ENCODE assay signal across 24 cellular contexts in genomic region chr19:13699786-13700185, GRCh38.
"Had no signal": no experiment of that assay in that cellular context is flagged by ENCODE, and none has a peak within 500 bp of the region (broad histone marks: within the 10 kb centered on the region; RNA-seq: fewer than 3 reads in every experiment).

No MANE protein-coding gene starts in this region.

- H3K36me3 Mint-ChIP-seq: T-cell had no signal

- H3K36me3 ChIP-seq: brain microvascular endothelial cell, MG63 had no signal

- H3K4me3 Mint-ChIP-seq: activated CD4-positive, alpha-beta memory T cell treated with anti-CD3 and anti-CD28 coated beads for 36 hours; activated CD4-positive, alpha-beta T cell treated with anti-CD3 and anti-CD28 coated beads, Interleukin-2, amount 10 ng/mL, durations not matched to agents 7 days and 5 days; activated naive CD4-positive, alpha-beta T cell treated with anti-CD3 and anti-CD28 coated beads for 36 hours; activated naive CD8-positive, alpha-beta T cell; activated T-cell treated with anti-CD3 and anti-CD28 coated beads, Interleukin-2, amount 50 U/mL, for 4 hours; T-cell had no signal

- H3K4me3 ChIP-seq: MG63 had no signal

- H3K9me3 Mint-ChIP-seq: activated CD4-positive, alpha-beta T cell treated with anti-CD3 and anti-CD28 coated beads, Interleukin-2, amount 10 ng/mL, durations not matched to agents 7 days and 5 days; activated T-cell treated with anti-CD3 and anti-CD28 coated beads, Interleukin-2, amount 50 U/mL, for 4 hours had no signal

- H3K4me1 Mint-ChIP-seq: activated CD4-positive, alpha-beta T cell treated with anti-CD3 and anti-CD28 coated beads, Interleukin-2, amount 10 ng/mL, durations not matched to agents 7 days and 5 days; T-cell had no signal

- DNase-seq: activated CD4-positive, alpha-beta memory T cell treated with anti-CD3 and anti-CD28 coated beads for 36 hours; activated CD4-positive, alpha-beta T cell treated with anti-CD3 and anti-CD28 coated beads, Interleukin-2, amount 10 ng/mL, durations not matched to agents 7 days and 5 days; activated CD4-positive, CD25-positive, alpha-beta regulatory T cell; activated CD8-positive, alpha-beta memory T cell treated with anti-CD3 and anti-CD28 coated beads for 24 hours; activated gamma-delta T cell; activated naive CD4-positive, alpha-beta T cell treated with anti-CD3 and anti-CD28 coated beads for 36 hours; activated T-cell treated with anti-CD3 and anti-CD28 coated beads, Interleukin-2, amount 50 U/mL, for 4 hours; amygdala; brain microvascular endothelial cell; cerebellar nuclear complex; MG63; NCI-H1105; NCI-H1436; NCI-H1694 treated with DMSO at 0.1 percent for 48 hours; NCI-H2029 treated with DMSO at 0.1 percent for 48 hours; NCI-H2171 treated with DMSO at 0.1 percent for 48 hours; NCI-H226; NCI-H526; NCI-H82; SHP77 treated with DMSO at 0.1 percent for 48 hours; T-cell; T-helper 2 cell had no signal

- H3K27ac ChIP-seq: brain microvascular endothelial cell, VCaP had no signal

- H3K27ac Mint-ChIP-seq: activated CD4-positive, alpha-beta memory T cell treated with anti-CD3 and anti-CD28 coated beads for 36 hours; activated CD4-positive, alpha-beta T cell treated with anti-CD3 and anti-CD28 coated beads, Interleukin-2, amount 10 ng/mL, durations not matched to agents 7 days and 5 days; activated naive CD4-positive, alpha-beta T cell treated with anti-CD3 and anti-CD28 coated beads for 36 hours; activated naive CD8-positive, alpha-beta T cell; T-cell had no signal
